1 cellular context compared by ENCODE assay signal in genomic region chr7:13742719-13743640, GRCh38.
TF ChIP-seq lines count a peak whose summit lies in the region.

No MANE protein-coding gene starts in this region.

TF ChIP-seq in HCT116, 20 proteins besides CTCF, POLR2A, EP300 and RAD21 (continued from another document):
- no peak for TF ChIP-seq ZBTB33 (IDR thresholded peaks at IDR 0.05; ENCODE audit: extremely low read depth, insufficient replicate concordance, low read length)
